10 cellular contexts compared by ENCODE assay signal in the genomic region with DNA sequence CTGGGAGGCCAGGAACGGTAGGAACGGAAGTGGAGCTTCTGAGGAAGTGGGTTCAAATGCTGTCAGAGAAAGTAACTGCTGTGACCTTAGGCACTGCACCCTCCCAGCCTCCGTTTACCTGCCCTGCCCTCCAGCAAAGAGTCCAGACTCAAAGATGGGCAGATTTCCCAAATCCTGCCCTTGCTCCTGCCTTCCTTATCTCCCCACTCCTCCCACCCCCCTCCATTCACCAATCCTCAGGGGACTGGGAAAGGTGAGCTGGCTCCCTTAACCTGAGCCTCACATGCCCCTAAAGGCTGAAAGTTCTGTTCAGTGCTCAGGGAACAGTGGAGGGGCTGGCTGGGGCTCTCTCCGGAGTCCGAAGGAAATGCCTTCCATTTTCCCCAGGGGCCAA.
DNase-seq lines count a peak whose midpoint lies in the region; ATAC-seq and TF ChIP-seq lines count a peak whose summit lies in the region.
"Had no signal": no experiment of that assay in that cellular context is flagged by ENCODE, and none has a peak within 500 bp of the region (broad histone marks: within the 10 kb centered on the region; RNA-seq: fewer than 3 reads in every experiment).

No MANE protein-coding gene starts in this region.

- H3K27me3 ChIP-seq in GM06990 (replicated peaks; ENCODE audit: control insufficient read depth, insufficient read depth, low read length) (no peaks in the 10 kb centered on the region), NT2/D1 (ENCODE audit: insufficient read depth, insufficient read length) (peaks cover 42% of the 10 kb centered on the region), psoas muscle (ENCODE audit: insufficient read depth in 3 of 3, low read length in 2 of 3) (no peaks in the 10 kb centered on the region), vagina (no peaks in the 10 kb centered on the region), thyroid gland (no peaks in the 10 kb centered on the region)
- no peaks in the 10 kb centered on the region for H3K27me3 ChIP-seq in effector memory CD4-positive, alpha-beta T cell (replicated peaks; ENCODE audit: control insufficient read depth, insufficient read depth, low read length, poor library complexity, severe bottlenecking)

- no peak for ATAC-seq in psoas muscle

- TF ChIP-seq POLR2A in vagina (IDR thresholded peaks at IDR 0.05) (no peak), thyroid gland (IDR thresholded peaks at IDR 0.05) (no peak)

- intact Hi-C loops in psoas muscle (cut with DNase I) (no loop called here), vagina (cut with DNase I) (no loop called here), thyroid gland (cut with DNase I) (no loop called here)

- peak overlapping the region; percentile 89 for H3K4me3 ChIP-seq in GM06990 (replicated peaks; ENCODE audit: low read depth, low read length)
- H3K4me3 ChIP-seq in NT2/D1 (ENCODE audit: insufficient read length, low read depth) = peak overlapping the region; percentile 28
- peak overlapping the region; percentile 54 for H3K4me3 ChIP-seq in effector memory CD4-positive, alpha-beta T cell (ENCODE audit: insufficient read depth, low read depth, low read length, poor library complexity, severe bottlenecking)
- peak overlapping the region; percentile 53 for H3K4me3 ChIP-seq in psoas muscle
- H3K4me3 ChIP-seq in vagina = peak overlapping the region in 1 of 2 donors; percentile 55
- no peak overlapping the region for H3K4me3 ChIP-seq in thyroid gland (replicated peaks in 1 of 3)

- DNase-seq in GM06990 (ENCODE audit: extremely low read depth, insufficient read length) (no peak), NT2/D1 (ENCODE audit: low read depth, low spot score) (no peak), psoas muscle (no peak), vagina (ENCODE audit: extremely low spot score in 2 of 2) (no peak), SK-N-DZ (ENCODE audit: low spot score) (no peak), NCI-H2081 treated with DMSO at 0.1 percent for 48 hours (lab: John Stamatoyannopoulos, UW) (no peak), thyroid gland (no peak)
- DNase-seq in effector memory CD4-positive, alpha-beta T cell = no peak
- DNase-seq: NCI-H446 treated with DMSO at 0.1 percent for 48 hours, retina had no signal

- no peak overlapping the region for H3K27ac ChIP-seq in effector memory CD4-positive, alpha-beta T cell (ENCODE audit: insufficient read depth, low read length, poor library complexity, severe bottlenecking)
- no peak overlapping the region for H3K27ac ChIP-seq in psoas muscle
- H3K27ac ChIP-seq in vagina = no peak overlapping the region
- no peak overlapping the region for H3K27ac ChIP-seq in thyroid gland

- WGBS in psoas muscle, 3 donors = 46 to 52% (median 48%) methylated on average over 5 of the region's 5 CpGs
- 33 to 36% methylated on average over 5 of the region's 5 CpGs for WGBS in thyroid gland, 2 donors

- TF ChIP-seq CTCF in GM06990 (IDR thresholded peaks at IDR 0.05; ENCODE audit: insufficient read depth, low read length, poor library complexity, severe bottlenecking) = no peak
- TF ChIP-seq CTCF in psoas muscle (IDR thresholded peaks at IDR 0.05) = no peak
- TF ChIP-seq CTCF in vagina (IDR thresholded peaks at IDR 0.05) = no peak
- no peak for TF ChIP-seq CTCF in thyroid gland (IDR thresholded peaks at IDR 0.05)

- H3K36me3 ChIP-seq in GM06990 (ENCODE audit: control insufficient read depth, insufficient read depth, low read length) = no peaks in the 10 kb centered on the region
- H3K36me3 ChIP-seq in NT2/D1 (ENCODE audit: insufficient read depth, insufficient read length, low read length) = no peaks in the 10 kb centered on the region
- no peaks in the 10 kb centered on the region for H3K36me3 ChIP-seq in effector memory CD4-positive, alpha-beta T cell (ENCODE audit: control insufficient read depth, insufficient read depth, low read length)
- H3K36me3 ChIP-seq in psoas muscle (ENCODE audit: insufficient read depth in 1 of 2, low read depth in 1 of 2) = no peaks in the 10 kb centered on the region
- no peaks in the 10 kb centered on the region for H3K36me3 ChIP-seq in vagina
- H3K36me3 ChIP-seq in thyroid gland = no peaks in the 10 kb centered on the region

- peak overlapping the region; percentile 67 for H3K9ac ChIP-seq in NT2/D1 (ENCODE audit: insufficient read length, low read depth)

- peaks cover 16% of the 10 kb centered on the region for H3K4me1 ChIP-seq in NT2/D1 (ENCODE audit: insufficient read depth, insufficient read length)
- H3K4me1 ChIP-seq in effector memory CD4-positive, alpha-beta T cell (ENCODE audit: control insufficient read depth, insufficient read depth, low read length, poor library complexity, severe bottlenecking) = peaks cover 32% of the 10 kb centered on the region
- H3K4me1 ChIP-seq in psoas muscle = peaks cover 9% of the 10 kb centered on the region
- H3K4me1 ChIP-seq in vagina = peaks cover 62% of the 10 kb centered on the region
- peaks cover 10 to 18% of the 10 kb centered on the region in 2 donors for H3K4me1 ChIP-seq in thyroid gland

- H3K9me3 ChIP-seq in NT2/D1 (ENCODE audit: insufficient read depth, low read length) (no peaks in the 10 kb centered on the region), psoas muscle (no peaks in the 10 kb centered on the region), vagina (no peaks in the 10 kb centered on the region), thyroid gland (no peaks in the 10 kb centered on the region)
- no peaks in the 10 kb centered on the region for H3K9me3 ChIP-seq in effector memory CD4-positive, alpha-beta T cell (ENCODE audit: control insufficient read depth, low read length)

Comparison
In these comparisons a context has a peak if more than half of its experiments do, and no peak if none do; other contexts are left out.
1. H3K4me3 ChIP-seq: peak in GM06990 (single experiment), NT2/D1 (single experiment), effector memory CD4-positive, alpha-beta T cell (single experiment) and psoas muscle (single experiment); none in thyroid gland (0 of 3).